22 cellular contexts compared by ENCODE assay signal in genomic region chr4:144584428-144584827, GRCh38.
DNase-seq lines count a peak whose midpoint lies in the region; ATAC-seq, FAIRE-seq and TF ChIP-seq lines count a peak whose summit lies in the region.
"Had no signal": no experiment of that assay in that cellular context is flagged by ENCODE, and none has a peak within 500 bp of the region (broad histone marks: within the 10 kb centered on the region; RNA-seq: fewer than 3 reads in every experiment).

No MANE protein-coding gene starts in this region.

- TF ChIP-seq RAD21 in SK-N-SH (IDR thresholded peaks at IDR 0.05; ENCODE audit: low read length) (no peak), HepG2 (CRISPR knock-in tag; IDR thresholded peaks at IDR 0.05) (no peak)

- H3K9me3 ChIP-seq in SK-N-SH (no peaks in the 10 kb centered on the region), HepG2 (ENCODE audit: low read length) (no peaks in the 10 kb centered on the region), aorta (ENCODE audit: control insufficient read depth, low read length) (no peaks in the 10 kb centered on the region), kidney (ENCODE audit: control insufficient read depth in 1 of 2, low read length in 2 of 2) (no peaks in the 10 kb centered on the region)
- no peaks in the 10 kb centered on the region for H3K9me3 ChIP-seq in naive thymus-derived CD4-positive, alpha-beta T cell (ENCODE audit: control insufficient read depth in 2 of 3, low read length in 3 of 3)
- no peaks in the 10 kb centered on the region for H3K9me3 ChIP-seq in effector memory CD4-positive, alpha-beta T cell (ENCODE audit: control insufficient read depth, low read length)
- H3K9me3 ChIP-seq: neutrophil, sigmoid colon, tibial nerve had no signal

- H3K27me3 ChIP-seq in SK-N-SH (ENCODE audit: insufficient read depth) (no peaks in the 10 kb centered on the region), HepG2 (ENCODE audit: control insufficient read depth in 1 of 2, insufficient read depth in 2 of 2, low read length in 2 of 2) (no peaks in the 10 kb centered on the region), aorta (ENCODE audit: control insufficient read depth in 1 of 2, insufficient read depth in 2 of 2, low read length in 1 of 2) (no peaks in the 10 kb centered on the region)
- H3K27me3 ChIP-seq in naive thymus-derived CD4-positive, alpha-beta T cell (ENCODE audit: control insufficient read depth in 2 of 2, insufficient read depth in 2 of 2, low read length in 2 of 2): no peaks in the 10 kb centered on the region
- no peaks in the 10 kb centered on the region for H3K27me3 ChIP-seq in effector memory CD4-positive, alpha-beta T cell (replicated peaks; ENCODE audit: control insufficient read depth, insufficient read depth, low read length, poor library complexity, severe bottlenecking)
- H3K27me3 ChIP-seq: neutrophil, sigmoid colon, tibial nerve had no signal

- TF ChIP-seq POLR2A in HepG2 (IDR thresholded peaks at IDR 0.05; ENCODE audit: insufficient read depth in 1 of 2, low read depth in 2 of 2, low read length in 2 of 2): no peak

- TF ChIP-seq EP300 in SK-N-SH (IDR thresholded peaks at IDR 0.05; ENCODE audit: borderline replicate concordance in 1 of 2, low read depth in 1 of 2, low read length in 1 of 2) (no peak), HepG2 (IDR thresholded peaks at IDR 0.05; ENCODE audit: low read depth in 2 of 2, low read length in 2 of 2) (no peak), HepG2 (CRISPR knock-in tag; IDR thresholded peaks at IDR 0.05; ENCODE audit: borderline replicate concordance) (no peak)

- ATAC-seq in SK-N-SH treated with all-trans-retinoic acid at 6 μM for 48 hours (no peak), HepG2 (peak; percentile 79), aorta (ENCODE audit: low FRiP score) (peak; percentile 16)
- no peak for ATAC-seq in naive thymus-derived CD4-positive, alpha-beta T cell
- ATAC-seq: Panc1 had no signal

- H3K79me2 ChIP-seq in SK-N-SH (ENCODE audit: insufficient read depth) (no peaks in the 10 kb centered on the region), HepG2 (ENCODE audit: insufficient read depth, low read length) (no peaks in the 10 kb centered on the region)

- H3K36me3 Mint-ChIP-seq in naive thymus-derived CD4-positive, alpha-beta T cell: peaks cover 0 to 5% (median 0%) of the 10 kb centered on the region in 5 donors
- H3K36me3 Mint-ChIP-seq: activated CD4-positive, alpha-beta memory T cell treated with anti-CD3 and anti-CD28 coated beads for 36 hours had no signal

- in situ Hi-C loops in SK-MEL-5 (cut with HindIII; ENCODE audit: low pct_unique_long_range_greater_than_20kb, low sequenced_read_pairs) (no loop called here), HepG2 (cut with HindIII; ENCODE audit: extremely low pct_ligation_motif_present, low pct_unique_long_range_greater_than_20kb) (no loop called here)

- no TSS peak for BruUV-seq in HepG2 (replicated peaks; lab: Mats Ljungman, UMichigan)

- H3F3A ChIP-seq in SK-N-SH (replicated peaks; ENCODE audit: insufficient read depth): peaks cover 40% of the 10 kb centered on the region

- H3K4me3 Mint-ChIP-seq in naive thymus-derived CD4-positive, alpha-beta T cell: no peak overlapping the region
- H3K4me3 Mint-ChIP-seq: activated CD4-positive, alpha-beta memory T cell treated with anti-CD3 and anti-CD28 coated beads for 36 hours had no signal

- H3K27ac ChIP-seq in SK-N-SH (ENCODE audit: low read depth in 2 of 2, low read length in 1 of 2) (peak overlapping the region in 1 of 2 experiments; percentile 90; a peak in 2 of 4 replicates), HepG2 (ENCODE audit: extremely low read length, insufficient read depth, low read length) (no peak overlapping the region), aorta (ENCODE audit: low read depth in 1 of 2, low read length in 2 of 2) (no peak overlapping the region), kidney (ENCODE audit: low read depth in 2 of 2, low read length in 2 of 2) (no peak overlapping the region)
- no peak overlapping the region for H3K27ac ChIP-seq in naive thymus-derived CD4-positive, alpha-beta T cell (ENCODE audit: low read depth, low read length)
- no peak overlapping the region for H3K27ac ChIP-seq in effector memory CD4-positive, alpha-beta T cell (ENCODE audit: insufficient read depth, low read length, poor library complexity, severe bottlenecking)
- H3K27ac ChIP-seq: neutrophil, sigmoid colon, tibial nerve had no signal

- H4K20me1 ChIP-seq in SK-N-SH (ENCODE audit: insufficient read depth): no peaks in the 10 kb centered on the region
- no peaks in the 10 kb centered on the region for H4K20me1 ChIP-seq in HepG2 (ENCODE audit: insufficient read depth, low read length)

- CTCF ChIA-PET in SK-N-SH (lab: Yijun Ruan, JAX): interaction anchor here (1.4 kb wide), 1 partner anchor 27 kb away, joined by 3 read pairs; no protein-coding TSS in a partner anchor
- CTCF ChIA-PET in HepG2 (lab: Yijun Ruan, JAX; ENCODE audit: low intra/inter-chr PET ratio, low total read pairs): no interaction called here
- CTCF ChIA-PET in naive thymus-derived CD4-positive, alpha-beta T cell (lab: Charles Lee): no interaction called here

- POLR2A ChIA-PET in SK-N-SH (lab: Yijun Ruan, JAX) (no interaction called here), HepG2 (lab: Yijun Ruan, JAX) (no interaction called here)
- POLR2A ChIA-PET in naive thymus-derived CD4-positive, alpha-beta T cell (lab: Charles Lee): no interaction called here

- no peak for TF ChIP-seq CTCF in SK-N-SH (IDR thresholded peaks at IDR 0.05)
- no peak for TF ChIP-seq CTCF in HepG2 (CRISPR knock-in tag; IDR thresholded peaks at IDR 0.05)
- no peak for TF ChIP-seq CTCF in kidney (IDR thresholded peaks at IDR 0.05; ENCODE audit: borderline replicate concordance, extremely low read depth, insufficient read depth)

- H3K27me3 Mint-ChIP-seq in naive thymus-derived CD4-positive, alpha-beta T cell: peaks cover 0 to 5% (median 0%) of the 10 kb centered on the region in 5 donors

- H3K4me2 ChIP-seq in SK-N-SH: no peak overlapping the region
- H3K4me2 ChIP-seq in HepG2 (ENCODE audit: low read depth, low read length): no peak overlapping the region

- intact Hi-C loops in HepG2 (cut with micrococcal nuclease; ENCODE audit: unreplicated experiment): no loop called here
- intact Hi-C loops in aorta (cut with DNase I): no loop called here
- intact Hi-C loops in naive thymus-derived CD4-positive, alpha-beta T cell (cut with micrococcal nuclease): no loop called here
- intact Hi-C loops in kidney (cut with DNase I): no loop called here

- H2AFZ ChIP-seq in SK-N-SH (ENCODE audit: low read depth) (peak overlapping the region; percentile 79; the same call in 1 of the 2 replicates), HepG2 (ENCODE audit: low read length) (no peak overlapping the region)

- H3K4me1 ChIP-seq in SK-N-SH (ENCODE audit: control insufficient read depth in 1 of 2, insufficient read depth in 2 of 2, low read depth in 1 of 2, low read length in 1 of 2) (peaks cover 0 to 31% of the 10 kb centered on the region in 2 experiments; a peak in 3 of 4 replicates), HepG2 (ENCODE audit: insufficient read depth, low read length) (peaks cover 20% of the 10 kb centered on the region), aorta (ENCODE audit: control insufficient read depth in 1 of 2, insufficient read depth in 2 of 2, low read length in 2 of 2) (peaks cover 3% of the 10 kb centered on the region in 2 donors), kidney (ENCODE audit: control insufficient read depth in 1 of 2, insufficient read depth in 1 of 2, low read depth in 1 of 2, low read length in 2 of 2) (peaks cover 0 to 10% of the 10 kb centered on the region in 2 donors)
- no peaks in the 10 kb centered on the region for H3K4me1 ChIP-seq in naive thymus-derived CD4-positive, alpha-beta T cell (ENCODE audit: control insufficient read depth in 2 of 2, insufficient read depth in 2 of 2, low read length in 2 of 2)
- H3K4me1 ChIP-seq in effector memory CD4-positive, alpha-beta T cell (ENCODE audit: control insufficient read depth, insufficient read depth, low read length, poor library complexity, severe bottlenecking): no peaks in the 10 kb centered on the region
- H3K4me1 ChIP-seq: sigmoid colon had no signal

- FAIRE-seq in HepG2 (lab: Jason Lieb, UNC): no peak
- no peak for FAIRE-seq in kidney (lab: Jason Lieb, UNC)
- FAIRE-seq: colon, frontal cortex, G401.6 had no signal

- DNase-seq in SK-N-SH (no peak), SK-MEL-5 (ENCODE audit: low read depth, low spot score) (peak; percentile 30), HepG2 (ENCODE audit: low spot score) (no peak), aorta (no peak), kidney (no peak)
- no peak for DNase-seq in naive thymus-derived CD4-positive, alpha-beta T cell
- DNase-seq in effector memory CD4-positive, alpha-beta T cell: no peak
- DNase-seq: ACHN; activated CD4-positive, alpha-beta memory T cell treated with anti-CD3 and anti-CD28 coated beads for 36 hours; Karpas-422; mesendoderm; NCI-H1694 treated with DMSO at 0.1 percent for 48 hours; NCI-H510A treated with DMSO at 0.1 percent for 48 hours; sigmoid colon; stimulated activated CD4-positive, alpha-beta T cell treated with anti-CD3 and anti-CD28 coated beads, Interleukin-4, amount 100 ng/mL, for 24 hours had no signal

- peaks cover 0 to 10% (median 6%) of the 10 kb centered on the region in 11 donors for H3K9me3 Mint-ChIP-seq in naive thymus-derived CD4-positive, alpha-beta T cell

- H3K4me3 ChIP-seq in SK-N-SH (ENCODE audit: low read depth in 2 of 2, low read length in 1 of 2): no peak overlapping the region
- H3K4me3 ChIP-seq in HepG2 (replicated peaks in 1 of 3; ENCODE audit: insufficient read depth in 1 of 3, low read depth in 2 of 3, low read length in 3 of 3): no peak overlapping the region
- no peak overlapping the region for H3K4me3 ChIP-seq in aorta (ENCODE audit: low read length in 2 of 2)
- no peak overlapping the region for H3K4me3 ChIP-seq in naive thymus-derived CD4-positive, alpha-beta T cell (ENCODE audit: low read length)
- H3K4me3 ChIP-seq in effector memory CD4-positive, alpha-beta T cell (ENCODE audit: insufficient read depth, low read depth, low read length, poor library complexity, severe bottlenecking): no peak overlapping the region
- no peak overlapping the region for H3K4me3 ChIP-seq in kidney (ENCODE audit: low read length in 2 of 2)
- H3K4me3 ChIP-seq: sigmoid colon, tibial nerve had no signal

- no peaks in the 10 kb centered on the region for H3K9me2 ChIP-seq in SK-N-SH

- H3K9ac ChIP-seq in SK-N-SH: no peak overlapping the region
- no peak overlapping the region for H3K9ac ChIP-seq in HepG2 (ENCODE audit: insufficient read depth, low read depth, low read length)
- H3K9ac ChIP-seq in kidney (ENCODE audit: low read length in 2 of 2): no peak overlapping the region

- no peak overlapping the region for H3K27ac Mint-ChIP-seq in naive thymus-derived CD4-positive, alpha-beta T cell
- H3K27ac Mint-ChIP-seq: activated CD4-positive, alpha-beta memory T cell treated with anti-CD3 and anti-CD28 coated beads for 36 hours had no signal

- H3K36me3 ChIP-seq in SK-N-SH (replicated peaks in 1 of 2; ENCODE audit: control insufficient read depth in 1 of 2, insufficient read depth in 2 of 2, low read length in 1 of 2): no peaks in the 10 kb centered on the region
- no peaks in the 10 kb centered on the region for H3K36me3 ChIP-seq in HepG2 (replicated peaks in 1 of 2; ENCODE audit: control insufficient read depth in 1 of 2, insufficient read depth in 2 of 2, low read length in 2 of 2)
- H3K36me3 ChIP-seq in aorta (ENCODE audit: control insufficient read depth in 1 of 2, insufficient read depth in 2 of 2, low read length in 1 of 2): no peaks in the 10 kb centered on the region
- H3K36me3 ChIP-seq in naive thymus-derived CD4-positive, alpha-beta T cell (ENCODE audit: control insufficient read depth in 2 of 3, insufficient read depth in 3 of 3, low read length in 3 of 3): no peaks in the 10 kb centered on the region
- H3K36me3 ChIP-seq in effector memory CD4-positive, alpha-beta T cell (ENCODE audit: control insufficient read depth, insufficient read depth, low read length): no peaks in the 10 kb centered on the region
- no peaks in the 10 kb centered on the region for H3K36me3 ChIP-seq in kidney (ENCODE audit: control insufficient read depth in 1 of 2, insufficient read depth in 2 of 2, low read length in 2 of 2)
- H3K36me3 ChIP-seq: neutrophil, sigmoid colon, tibial nerve had no signal

- WGBS in SK-N-SH (ENCODE audit: low lambda C conversion rate): 48% methylated on average over 2 of the region's 3 CpGs
- WGBS in HepG2 (ENCODE audit: low lambda C conversion rate): 32% methylated on average over 3 of the region's 3 CpGs
- 51% methylated on average over 3 of the region's 3 CpGs for WGBS in aorta, 2 donors

- no peaks in the 10 kb centered on the region for H3K4me1 Mint-ChIP-seq in naive thymus-derived CD4-positive, alpha-beta T cell

Comparison
In these comparisons a context has a peak if more than half of its experiments do, and no peak if none do; other contexts are left out.
1. ATAC-seq: peak in HepG2 (single experiment) and aorta (single experiment); none in SK-N-SH treated with all-trans-retinoic acid at 6 μM for 48 hours (single experiment) and naive thymus-derived CD4-positive, alpha-beta T cell (single experiment).